Comparison of ENCODE assay signal across 1 cellular context in the genomic region with DNA sequence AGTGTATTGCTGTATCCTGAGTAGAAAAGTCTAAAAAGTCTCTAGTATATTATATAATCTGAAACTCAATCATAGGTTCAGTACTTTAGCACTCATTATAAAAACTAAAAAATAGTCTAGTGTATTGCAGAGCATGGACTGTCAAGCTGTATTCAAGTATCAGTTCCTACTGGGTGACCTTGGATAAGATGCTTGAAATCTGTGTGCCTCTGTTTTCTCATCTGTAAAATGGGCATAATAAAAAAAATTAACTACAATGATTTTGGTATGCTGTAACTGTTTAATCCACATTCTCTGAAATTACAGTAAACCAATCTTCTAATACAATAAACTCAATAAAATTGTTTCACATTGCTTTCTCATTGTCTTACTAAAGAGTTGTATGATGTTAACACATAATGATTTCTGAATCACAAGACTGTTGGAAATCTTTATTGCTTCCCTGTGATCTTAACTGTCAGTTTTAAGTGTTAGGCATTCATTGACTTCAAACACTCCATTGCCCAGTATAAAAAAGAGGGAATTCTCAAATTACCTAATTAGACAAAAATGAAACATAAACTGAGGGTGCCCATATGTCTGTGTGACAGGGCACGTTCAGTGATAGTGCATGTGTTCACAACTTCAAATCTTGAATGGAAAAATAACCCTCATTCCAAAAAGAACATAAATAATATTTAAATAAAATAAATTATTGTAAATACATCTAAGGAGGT.
TF ChIP-seq lines count a peak whose summit lies in the region.

No MANE protein-coding gene starts in this region.

TF ChIP-seq in HEK293T, 16 proteins besides CTCF, POLR2A, EP300 and RAD21 (continued from another document):
- no peak for TF ChIP-seq FOXM1 (IDR thresholded peaks at IDR 0.05; ENCODE audit: borderline replicate concordance)
- no peak for TF ChIP-seq FOXK2 (IDR thresholded peaks at IDR 0.05)
- TF ChIP-seq, protein P1, sequence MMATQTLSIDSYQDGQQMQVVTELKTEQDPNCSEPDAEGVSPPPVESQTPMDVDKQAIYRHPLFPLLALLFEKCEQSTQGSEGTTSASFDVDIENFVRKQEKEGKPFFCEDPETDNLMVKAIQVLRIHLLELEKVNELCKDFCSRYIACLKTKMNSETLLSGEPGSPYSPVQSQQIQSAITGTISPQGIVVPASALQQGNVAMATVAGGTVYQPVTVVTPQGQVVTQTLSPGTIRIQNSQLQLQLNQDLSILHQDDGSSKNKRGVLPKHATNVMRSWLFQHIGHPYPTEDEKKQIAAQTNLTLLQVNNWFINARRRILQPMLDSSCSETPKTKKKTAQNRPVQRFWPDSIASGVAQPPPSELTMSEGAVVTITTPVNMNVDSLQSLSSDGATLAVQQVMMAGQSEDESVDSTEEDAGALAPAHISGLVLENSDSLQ (IDR thresholded peaks at IDR 0.05): no peak
- no peak for TF ChIP-seq CTBP1 (IDR thresholded peaks at IDR 0.05; ENCODE audit: borderline replicate concordance)
